In the genomic region with DNA sequence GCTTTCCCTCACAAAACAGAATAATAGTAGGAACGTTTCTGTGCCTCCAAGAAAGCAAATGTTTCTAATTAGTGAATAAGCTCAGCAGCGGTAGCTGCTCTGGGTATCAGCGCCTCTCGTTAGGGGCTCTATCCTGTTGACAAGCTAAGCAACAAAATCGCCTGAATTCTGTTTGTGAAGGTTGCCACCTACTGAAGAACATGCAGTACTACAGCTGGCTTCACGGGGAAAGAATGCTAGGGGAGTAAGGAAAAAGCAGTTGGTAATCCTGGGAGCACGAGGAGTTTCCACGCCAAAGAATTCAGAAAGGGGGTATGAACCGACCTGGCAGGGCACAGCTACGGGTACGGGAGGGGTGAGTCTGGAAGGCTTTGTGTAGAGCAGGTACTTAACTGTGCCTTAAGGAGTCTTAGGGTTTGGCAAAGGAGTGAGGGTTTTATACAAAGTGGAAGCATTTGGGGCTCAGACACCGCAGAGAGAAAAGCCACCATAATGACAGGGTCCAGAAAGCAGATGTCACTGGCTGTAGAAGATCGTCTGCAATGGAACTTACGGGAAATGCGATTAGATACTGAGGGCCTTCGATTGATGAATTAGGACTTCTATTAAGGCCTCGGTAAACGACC, we compare ENCODE assay signal across 8 cellular contexts.
A peak's percentile ranks its signal among the peaks of the same experiment; 100 is the strongest.
DNase-seq lines count a peak whose midpoint lies in the region; ATAC-seq, FAIRE-seq and TF ChIP-seq lines count a peak whose summit lies in the region.

No MANE protein-coding gene starts in this region.

- peak; percentile 80 to 93 (median 85) for TF ChIP-seq CTCF in gastroesophageal sphincter (IDR thresholded peaks at IDR 0.05)

- 23 to 27% methylated on average over 15 to 17 of the region's 18 CpGs for WGBS in gastroesophageal sphincter (ENCODE audit: low coverage in 1 of 2), 2 donors

- in situ Hi-C loops in KBM-7 (cut with MboI; ENCODE audit: low pct_unique_long_range_greater_than_20kb, low sequenced_read_pairs), result no loop called here

- H3K36me3 ChIP-seq in gastroesophageal sphincter, result no peaks in the 10 kb centered on the region

- ATAC-seq in GM21786 (IDR thresholded peaks at IDR 0.05; ENCODE audit: unreplicated experiment), result peak; percentile 89
- ATAC-seq in gastroesophageal sphincter, result peak; percentile 76
- no peak for ATAC-seq in HG03025 (IDR thresholded peaks at IDR 0.05; ENCODE audit: low FRiP score, unreplicated experiment)

- peaks cover 0 to 8% (median 0%) of the 10 kb centered on the region in 3 donors for H3K4me1 ChIP-seq in gastroesophageal sphincter

- peak; percentile 78 for FAIRE-seq in G401.6 (lab: Jason Lieb, UNC)

- H3K9me3 ChIP-seq in gastroesophageal sphincter, result no peaks in the 10 kb centered on the region

- peak overlapping the region in 1 of 2 donors; percentile 0 for H3K4me3 ChIP-seq in gastroesophageal sphincter

- no peaks in the 10 kb centered on the region for H3K27me3 ChIP-seq in gastroesophageal sphincter

- peak; percentile 71 for DNase-seq in KBM-7
- DNase-seq in activated effector memory CD4-positive, alpha-beta T cell treated with Interleukin-2 at 50 U/mL for 16 hours, result peak; percentile 11
- DNase-seq in occipital lobe (lab: John Stamatoyannopoulos, UW), result peak; percentile 55

- no peak for TF ChIP-seq EP300 in gastroesophageal sphincter (IDR thresholded peaks at IDR 0.05)

- TF ChIP-seq POLR2A in gastroesophageal sphincter (IDR thresholded peaks at IDR 0.05), result no peak

- no peak overlapping the region for H3K27ac ChIP-seq in gastroesophageal sphincter

TF ChIP-seq in PFSK-1, 5 proteins besides CTCF, POLR2A, EP300 and RAD21:
- no peak for TF ChIP-seq SIN3A (IDR thresholded peaks at IDR 0.05; ENCODE audit: borderline replicate concordance, insufficient read depth, low read length)
- peak; percentile 17 for TF ChIP-seq FOXP2 (optimal IDR thresholded peaks at IDR 0.05; ENCODE audit: borderline replicate concordance, extremely low read depth, extremely low read length, insufficient read depth)

Comparison
In these comparisons a context has a peak if more than half of its experiments do, and no peak if none do; other contexts are left out.
1. DNase-seq: peak in every context shown above with its lines; median percentile 71 in KBM-7; 55 in occipital lobe; 11 in activated effector memory CD4-positive, alpha-beta T cell treated with Interleukin-2 at 50 U/mL for 16 hours.